Comparison of ENCODE assay signal across 14 cellular contexts in genomic region chr2:215540646-215541045, GRCh38.
DNase-seq lines count a peak whose midpoint lies in the region; TF ChIP-seq lines count a peak whose summit lies in the region.
"Had no signal": no experiment of that assay in that cellular context is flagged by ENCODE, and none has a peak within 500 bp of the region (broad histone marks: within the 10 kb centered on the region; RNA-seq: fewer than 3 reads in every experiment).

No MANE protein-coding gene starts in this region.

- POLR2A ChIA-PET in AG04449 (lab: Yijun Ruan, JAX), result interaction anchor here (0.6 to 1.2 kb wide), 4 partner anchors 8 to 117 kb away, joined by 3 to 4 read pairs (median 4); no protein-coding TSS in a partner anchor

- H3K4me3 ChIP-seq in AG04449 (ENCODE audit: low read depth, low read length) (no peak overlapping the region), kidney epithelial cell (ENCODE audit: low read depth, low read length) (no peak overlapping the region)

- DNase-seq in AG04449 (ENCODE audit: low read depth, low spot score) (peak; percentile 86), LHCN-M2 (ENCODE audit: low read depth) (peak; percentile 83), dermis blood vessel endothelial cell (peak; percentile 94), kidney epithelial cell (ENCODE audit: low read depth) (peak; percentile 28), T-helper 2 cell (no peak), NCI-H1417 treated with DMSO at 0.1 percent for 48 hours (lab: John Stamatoyannopoulos, UW) (no peak), superior temporal gyrus (ENCODE audit: extremely low spot score) (no peak)
- DNase-seq in stimulated activated CD4-positive, alpha-beta T cell treated with anti-CD3 and anti-CD28 coated beads, Interleukin-15, amount 100 ng/mL, for 24 hours, result no peak
- DNase-seq: activated B cell treated with CpG ODN at 0.5 μM for 24 hours; activated T-cell treated with anti-CD3 and anti-CD28 coated beads, Interleukin-2, amount 50 U/mL, for 48 hours; BE2C; NCI-H1105 treated with DMSO at 0.1 percent for 48 hours; NCI-H526; SIG-M5 had no signal

- TF ChIP-seq CTCF in AG04449 (IDR thresholded peaks at IDR 0.05; ENCODE audit: insufficient read depth, low read length, missing control alignments) (no peak), kidney epithelial cell (IDR thresholded peaks at IDR 0.05; ENCODE audit: insufficient read depth, low read length, poor library complexity, severe bottlenecking) (no peak)

- CTCF ChIA-PET in AG04449 (lab: Yijun Ruan, JAX), result interaction anchor here (1.3 kb wide), 1 partner anchor 57 kb away, joined by 3 read pairs; no protein-coding TSS in a partner anchor

- H3K27me3 ChIP-seq in kidney epithelial cell (ENCODE audit: control insufficient read depth, insufficient read depth, low read length), result no peaks in the 10 kb centered on the region
- H3K27me3 ChIP-seq: BE2C had no signal

- H3K36me3 ChIP-seq in kidney epithelial cell (ENCODE audit: control insufficient read depth, insufficient read depth, low read length), result no peaks in the 10 kb centered on the region
- H3K36me3 ChIP-seq: BE2C had no signal

Comparison
In these comparisons a context has a peak if more than half of its experiments do, and no peak if none do; other contexts are left out.
1. DNase-seq: peak in AG04449 (single experiment), LHCN-M2 (single experiment), dermis blood vessel endothelial cell (single experiment) and kidney epithelial cell (single experiment); none in T-helper 2 cell (0 of 5), NCI-H1417 treated with DMSO at 0.1 percent for 48 hours (single experiment), superior temporal gyrus (single experiment) and stimulated activated CD4-positive, alpha-beta T cell treated with anti-CD3 and anti-CD28 coated beads, Interleukin-15, amount 100 ng/mL, for 24 hours (single experiment).